ENCODE assay signal across 9 cellular contexts in genomic region chr5:177493795-177494355, GRCh38. TPM values are rescaled to one million over a fixed set of nuclear protein-coding genes. Genes with fewer than 3 reads are reported as not detected.
DNase-seq lines count a peak whose midpoint lies in the region; ATAC-seq, FAIRE-seq and TF ChIP-seq lines count a peak whose summit lies in the region.
"Had no signal": no experiment of that assay in that cellular context is flagged by ENCODE, and none has a peak within 500 bp of the region (broad histone marks: within the 10 kb centered on the region; RNA-seq: fewer than 3 reads in every experiment).

No MANE protein-coding gene starts in this region.

- TF ChIP-seq CTCF in K562 (IDR thresholded peaks at IDR 0.05 in 2 of 3, conservative IDR thresholded peaks at IDR 0.05 in 1 of 3; ENCODE audit: insufficient read depth in 2 of 3, low read depth in 1 of 3, low read length in 3 of 3): no peak
- no peak for TF ChIP-seq CTCF in prostate gland (IDR thresholded peaks at IDR 0.05)
- no peak for TF ChIP-seq CTCF in type B pancreatic cell (conservative IDR thresholded peaks at IDR 0.05)

- CTCF ChIA-PET in K562 (lab: Yijun Ruan, JAX; ENCODE audit: low intra/inter-chr PET ratio): no interaction called here

- peak overlapping the region; percentile 100 for H3K27ac ChIP-seq in HUES64 (ENCODE audit: low read depth, low read length)
- peak overlapping the region; percentile 95 for H3K27ac ChIP-seq in K562 (ENCODE audit: extremely low read depth, low read depth, low read length)
- H3K27ac ChIP-seq in prostate gland: peak overlapping the region; percentile 86 to 92

- H3K9me1 ChIP-seq in K562 (ENCODE audit: control insufficient read depth, insufficient read depth, low read length): no peaks in the 10 kb centered on the region

- H3K4me3 ChIP-seq in HUES64 (ENCODE audit: low read length) (no peak overlapping the region), K562 (no peak overlapping the region), prostate gland (no peak overlapping the region)

- no peaks in the 10 kb centered on the region for H3K9me3 Mint-ChIP-seq in type B pancreatic cell

- peak overlapping the region; percentile 43; the same call in 1 of the 2 replicates for H3K9ac ChIP-seq in HUES64 (ENCODE audit: low read depth, low read length)
- H3K9ac ChIP-seq in K562 (ENCODE audit: insufficient read depth in 1 of 2, low read depth in 2 of 2, low read length in 2 of 2): peak overlapping the region; percentile 68 to 98

- peak overlapping the region; percentile 52 for H3K4me2 ChIP-seq in K562 (ENCODE audit: insufficient read depth, low read length)

- ATAC-seq in K562: no peak
- no peak for ATAC-seq in GM18861 (IDR thresholded peaks at IDR 0.05; ENCODE audit: unreplicated experiment)

- H3K27me3 ChIP-seq in HUES64 (ENCODE audit: insufficient read depth, low read length) (peaks cover 10% of the 10 kb centered on the region), K562 (ENCODE audit: control insufficient read depth in 2 of 2, insufficient read depth in 2 of 2, low read length in 2 of 2) (no peaks in the 10 kb centered on the region), prostate gland (replicated peaks; ENCODE audit: insufficient read depth) (no peaks in the 10 kb centered on the region)

- FAIRE-seq in K562 (lab: Jason Lieb, UNC): no peak

- no peak overlapping the region for H3K4me3 Mint-ChIP-seq in type B pancreatic cell

- no peak for TF ChIP-seq EP300 in K562 (IDR thresholded peaks at IDR 0.05; ENCODE audit: low read length)

- H3K27me3 Mint-ChIP-seq in type B pancreatic cell: peaks cover 8% of the 10 kb centered on the region

- TF ChIP-seq POLR2A in K562 (conservative IDR thresholded peaks at IDR 0.05) (0 out of 2 replicates have a peak, but pooled peaks have one; percentile 27), prostate gland (IDR thresholded peaks at IDR 0.05) (no peak)

- H3K79me2 ChIP-seq in K562 (ENCODE audit: control insufficient read depth, insufficient read depth, low read length): peaks cover 51% of the 10 kb centered on the region

- H4K20me1 ChIP-seq in K562 (replicated peaks; ENCODE audit: control insufficient read depth, insufficient read depth, low read length): peaks cover 3% of the 10 kb centered on the region; the same call in 1 of the 2 replicates

- TF ChIP-seq RAD21 in K562 (CRISPR knock-in tag; conservative IDR thresholded peaks at IDR 0.05 in 1 of 2, IDR thresholded peaks at IDR 0.05 in 1 of 2): no peak

- intact Hi-C loops in K562 (cut with micrococcal nuclease) (no loop called here), prostate gland (cut with DNase I) (no loop called here)

- peaks cover 56% of the 10 kb centered on the region for H3K36me3 ChIP-seq in HUES64 (ENCODE audit: insufficient read depth, low read length)
- peaks cover 65% of the 10 kb centered on the region; the same call in 2 of the 3 replicates for H3K36me3 ChIP-seq in K562 (ENCODE audit: control insufficient read depth, insufficient read depth, low read length)
- H3K36me3 ChIP-seq in prostate gland: no peaks in the 10 kb centered on the region

- H3K36me3 Mint-ChIP-seq in type B pancreatic cell: peaks cover 8% of the 10 kb centered on the region

- POLR2A ChIA-PET in K562 (lab: Yijun Ruan, JAX): interaction anchor here (0.5 to 4.0 kb wide), 15 partner anchors 9 to 523 kb away, joined by 3 to 21 read pairs (median 4); partner anchors contain the start of gene DOK3

- H2AFZ ChIP-seq in K562 (ENCODE audit: low read depth, low read length): no peak overlapping the region

- 91% methylated on average over 5 of the region's 5 CpGs for WGBS in HUES64
- WGBS in K562 (ENCODE audit: insufficient coverage, low coverage, missing lambda C conversion rate): 50% methylated on average over 5 of the region's 5 CpGs
- WGBS in prostate gland: 68% methylated on average over 5 of the region's 5 CpGs

- in situ Hi-C loops in K562 (cut with MboI): no loop called here

- DNase-seq in K562 (ENCODE audit: extremely low read depth in 1 of 4, low spot score in 3 of 4): no peak
- DNase-seq in prostate gland (ENCODE audit: low spot score): no peak
- DNase-seq in type B pancreatic cell (ENCODE audit: extremely low spot score, unreplicated experiment): no peak
- no peak for DNase-seq in central memory CD4-positive, alpha-beta T cell
- DNase-seq: activated gamma-delta T cell; NCI-H524 treated with DMSO at 0.1 percent for 48 hours; stimulated activated naive CD4-positive, alpha-beta T cell had no signal

- no peaks in the 10 kb centered on the region for H3K9me3 ChIP-seq in HUES64 (ENCODE audit: insufficient read depth, low read depth, low read length)
- no peaks in the 10 kb centered on the region for H3K9me3 ChIP-seq in K562 (replicated peaks; ENCODE audit: control insufficient read depth, insufficient read depth, low read depth, low read length)
- H3K9me3 ChIP-seq in prostate gland: no peaks in the 10 kb centered on the region

- no peak overlapping the region for H3K27ac Mint-ChIP-seq in type B pancreatic cell

- no TSS peak for BruUV-seq in K562 (replicated peaks; lab: Mats Ljungman, UMichigan)

- H3K4me1 ChIP-seq in HUES64 (ENCODE audit: insufficient read depth, low read length) (peaks cover 29% of the 10 kb centered on the region), K562 (replicated peaks in 1 of 2; ENCODE audit: control insufficient read depth in 2 of 2, insufficient read depth in 2 of 2, low read length in 2 of 2) (peaks cover 49 to 95% of the 10 kb centered on the region in 2 experiments), prostate gland (replicated peaks) (peaks cover 4% of the 10 kb centered on the region)

- peaks cover 17% of the 10 kb centered on the region for H3K4me1 Mint-ChIP-seq in type B pancreatic cell (ENCODE audit: unreplicated experiment)

RNA-seq across cellular contexts. Expression of gene PDLIM7, which starts 3.5 kb away (rescaled TPM):
- 118 TPM for polyA plus RNA-seq in HUES64 (2013, experiment 1 of 2)
- 108 TPM for polyA plus RNA-seq in HUES64 (2013, experiment 2 of 2)
- total RNA-seq in K562 (2011; cell fraction: chromatin; rRNA removed; ENCODE audit: low replicate concordance): 145 and 420 TPM in 2 replicates
- 271 and 275 TPM in 2 replicates for total RNA-seq in K562 (2011; cell fraction: nucleolus; rRNA removed)
- total RNA-seq in K562 (2011; cell fraction: nucleoplasm; rRNA removed): 200 and 231 TPM in 2 replicates
- total RNA-seq in K562 (2014; rRNA removed) (85.6 and 89.0 TPM in 2 replicates), K562 (2014; rRNA removed; fragmentation: Illumina TruSeq; extraction: Trizol) (6.4 and 10.4 TPM in 2 replicates), K562 (2015; rRNA removed; fragmentation: Illumina TruSeq; extraction: Trizol) (32.6 and 38.1 TPM in 2 replicates), K562 (2021) (112 and 124 TPM in 2 replicates), prostate gland (100 to 1,000 TPM; 155 to 235 TPM), type B pancreatic cell (ENCODE audit: low replicate concordance) (66.5 and 187 TPM in 2 replicates)
- polyA plus RNA-seq in K562 (2011; rRNA removed) (34.7 and 66.8 TPM in 2 replicates), K562 (2014; fragmentation: Illumina TruSeq; extraction: Trizol) (25.5 and 49.4 TPM in 2 replicates), K562 (2014; fragmentation: Nextera tagmentation; extraction: Ambion mirVana) (1 to 10 TPM; 2.1 to 4.1 TPM), K562 (2014; rRNA removed) (115 and 119 TPM in 2 replicates)
- 40.6 and 105 TPM in 2 replicates for polyA plus RNA-seq in K562 (2011; cell fraction: cytosol; rRNA removed)
- 255 and 454 TPM in 2 replicates for polyA plus RNA-seq in K562 (2011; cell fraction: nucleus; rRNA removed)
- polyA plus RNA-seq in K562 (2012): 79.5 and 127 TPM in 2 replicates
- 18.4 and 18.7 TPM in 2 replicates for polyA minus RNA-seq in K562 (2011; rRNA and poly(A)+ RNA removed)
- 39.0 and 41.5 TPM in 2 replicates for polyA minus RNA-seq in K562 (2011; cell fraction: cytosol; rRNA and poly(A)+ RNA removed)
- polyA minus RNA-seq in K562 (2011; cell fraction: nucleus; rRNA and poly(A)+ RNA removed): 90.7 and 100 TPM in 2 replicates

RNA-seq across cellular contexts. Expression of gene DOK3, which starts 15.8 kb away (rescaled TPM):
- polyA plus RNA-seq in HUES64 (2013, experiment 1 of 2): 6.6 TPM
- 3.0 TPM for polyA plus RNA-seq in HUES64 (2013, experiment 2 of 2)
- total RNA-seq in K562 (2011; cell fraction: chromatin; rRNA removed; ENCODE audit: low replicate concordance): 31.3 and 80.0 TPM in 2 replicates
- 40.8 and 45.7 TPM in 2 replicates for total RNA-seq in K562 (2011; cell fraction: nucleolus; rRNA removed)
- 31.9 and 45.3 TPM in 2 replicates for total RNA-seq in K562 (2011; cell fraction: nucleoplasm; rRNA removed)
- total RNA-seq in K562 (2014; rRNA removed): 9.2 and 11.0 TPM in 2 replicates
- 2.0 TPM in 2 replicates for total RNA-seq in K562 (2014; rRNA removed; fragmentation: Illumina TruSeq; extraction: Trizol)
- total RNA-seq in K562 (2015; rRNA removed; fragmentation: Illumina TruSeq; extraction: Trizol): 5.9 and 7.2 TPM in 2 replicates
- total RNA-seq in K562 (2021): 15.7 and 21.1 TPM in 2 replicates
- polyA plus RNA-seq in K562 (2011; rRNA removed): 8.0 and 16.1 TPM in 2 replicates
- polyA plus RNA-seq in K562 (2011; cell fraction: cytosol; rRNA removed): 15.1 and 21.5 TPM in 2 replicates
- 70.3 and 111 TPM in 2 replicates for polyA plus RNA-seq in K562 (2011; cell fraction: nucleus; rRNA removed)
- 14.5 and 23.5 TPM in 2 replicates for polyA plus RNA-seq in K562 (2012)
- 10.1 and 12.5 TPM in 2 replicates for polyA plus RNA-seq in K562 (2014; fragmentation: Illumina TruSeq; extraction: Trizol)
- 1 to 10 TPM; 1.3 to 1.7 TPM for polyA plus RNA-seq in K562 (2014; fragmentation: Nextera tagmentation; extraction: Ambion mirVana)
- 16.9 and 23.0 TPM in 2 replicates for polyA plus RNA-seq in K562 (2014; rRNA removed)
- 3.9 and 4.1 TPM in 2 replicates for polyA minus RNA-seq in K562 (2011; rRNA and poly(A)+ RNA removed)
- polyA minus RNA-seq in K562 (2011; cell fraction: cytosol; rRNA and poly(A)+ RNA removed): 7.4 and 11.9 TPM in 2 replicates
- polyA minus RNA-seq in K562 (2011; cell fraction: nucleus; rRNA and poly(A)+ RNA removed): 18.3 and 19.9 TPM in 2 replicates
- total RNA-seq in prostate gland: 10 to 100 TPM in 1 of 2 donors, 1 to 10 TPM in 1; 5.0 to 10.4 TPM
- 6.2 and 6.9 TPM in 2 replicates for total RNA-seq in type B pancreatic cell (ENCODE audit: low replicate concordance)

RNA-seq across cellular contexts. Expression of gene DBN1, which starts 20.4 kb away (rescaled TPM):
- 252 TPM for polyA plus RNA-seq in HUES64 (2013, experiment 1 of 2)
- polyA plus RNA-seq in HUES64 (2013, experiment 2 of 2): 228 TPM
- total RNA-seq in K562 (2011; cell fraction: chromatin; rRNA removed; ENCODE audit: low replicate concordance): 62.9 and 114 TPM in 2 replicates
- total RNA-seq in K562 (2011; cell fraction: nucleolus; rRNA removed): 51.0 and 54.6 TPM in 2 replicates
- total RNA-seq in K562 (2011; cell fraction: nucleoplasm; rRNA removed): 24.9 and 46.2 TPM in 2 replicates
- total RNA-seq in K562 (2014; rRNA removed): 72.9 and 87.2 TPM in 2 replicates
- total RNA-seq in K562 (2014; rRNA removed; fragmentation: Illumina TruSeq; extraction: Trizol): 11.7 and 12.3 TPM in 2 replicates
- 27.9 and 33.0 TPM in 2 replicates for total RNA-seq in K562 (2015; rRNA removed; fragmentation: Illumina TruSeq; extraction: Trizol)
- total RNA-seq in K562 (2021): 78.9 and 84.3 TPM in 2 replicates
- polyA plus RNA-seq in K562 (2011; rRNA removed): 34.3 and 44.2 TPM in 2 replicates
- polyA plus RNA-seq in K562 (2011; cell fraction: cytosol; rRNA removed): 21.2 and 83.9 TPM in 2 replicates
- polyA plus RNA-seq in K562 (2011; cell fraction: nucleus; rRNA removed): 142 and 188 TPM in 2 replicates
- 44.7 and 45.1 TPM in 2 replicates for polyA plus RNA-seq in K562 (2012)
- 22.1 and 54.4 TPM in 2 replicates for polyA plus RNA-seq in K562 (2014; fragmentation: Illumina TruSeq; extraction: Trizol)
- under 1 TPM; 0.25 to 0.34 TPM for polyA plus RNA-seq in K562 (2014; fragmentation: Nextera tagmentation; extraction: Ambion mirVana)
- 53.2 and 81.8 TPM in 2 replicates for polyA plus RNA-seq in K562 (2014; rRNA removed)
- polyA minus RNA-seq in K562 (2011; rRNA and poly(A)+ RNA removed): 20.0 and 24.6 TPM in 2 replicates
- polyA minus RNA-seq in K562 (2011; cell fraction: cytosol; rRNA and poly(A)+ RNA removed): 26.6 and 37.0 TPM in 2 replicates
- polyA minus RNA-seq in K562 (2011; cell fraction: nucleus; rRNA and poly(A)+ RNA removed): 30.0 and 61.5 TPM in 2 replicates
- 10 to 100 TPM; 33.1 to 65.1 TPM for total RNA-seq in prostate gland
- 200 and 269 TPM in 2 replicates for total RNA-seq in type B pancreatic cell (ENCODE audit: low replicate concordance)

RNA-seq across cellular contexts. Expression of gene DDX41, which starts 22.9 kb away (rescaled TPM):
- 72.2 TPM for polyA plus RNA-seq in HUES64 (2013, experiment 1 of 2)
- 64.1 TPM for polyA plus RNA-seq in HUES64 (2013, experiment 2 of 2)
- total RNA-seq in K562 (2011; cell fraction: chromatin; rRNA removed; ENCODE audit: low replicate concordance): 156 and 392 TPM in 2 replicates
- total RNA-seq in K562 (2011; cell fraction: nucleolus; rRNA removed): 235 and 242 TPM in 2 replicates
- total RNA-seq in K562 (2011; cell fraction: nucleoplasm; rRNA removed): 123 and 170 TPM in 2 replicates
- total RNA-seq in K562 (2014; rRNA removed) (284 and 396 TPM in 2 replicates), K562 (2014; rRNA removed; fragmentation: Illumina TruSeq; extraction: Trizol) (41.4 and 53.7 TPM in 2 replicates), K562 (2015; rRNA removed; fragmentation: Illumina TruSeq; extraction: Trizol) (97.1 and 116 TPM in 2 replicates), K562 (2021) (164 and 167 TPM in 2 replicates), prostate gland (100 to 1,000 TPM; 126 to 139 TPM), type B pancreatic cell (ENCODE audit: low replicate concordance) (99.7 and 104 TPM in 2 replicates)
- polyA plus RNA-seq in K562 (2011; rRNA removed) (138 and 148 TPM in 2 replicates), K562 (2014; fragmentation: Illumina TruSeq; extraction: Trizol) (94.9 and 113 TPM in 2 replicates), K562 (2014; fragmentation: Nextera tagmentation; extraction: Ambion mirVana) (10 to 100 TPM; 38.2 to 60.1 TPM), K562 (2014; rRNA removed) (234 and 236 TPM in 2 replicates)
- polyA plus RNA-seq in K562 (2011; cell fraction: cytosol; rRNA removed): 199 and 327 TPM in 2 replicates
- polyA plus RNA-seq in K562 (2011; cell fraction: nucleus; rRNA removed): 545 and 753 TPM in 2 replicates
- 166 and 178 TPM in 2 replicates for polyA plus RNA-seq in K562 (2012)
- 143 and 154 TPM in 2 replicates for polyA minus RNA-seq in K562 (2011; rRNA and poly(A)+ RNA removed)
- polyA minus RNA-seq in K562 (2011; cell fraction: cytosol; rRNA and poly(A)+ RNA removed): 157 and 376 TPM in 2 replicates
- 191 and 218 TPM in 2 replicates for polyA minus RNA-seq in K562 (2011; cell fraction: nucleus; rRNA and poly(A)+ RNA removed)

RNA-seq across cellular contexts. Expression of gene PRR7, which starts 47.3 kb away (rescaled TPM):
- 5.5 TPM for polyA plus RNA-seq in HUES64 (2013, experiment 1 of 2)
- 7.7 TPM for polyA plus RNA-seq in HUES64 (2013, experiment 2 of 2)
- total RNA-seq in K562 (2011; cell fraction: chromatin; rRNA removed; ENCODE audit: low replicate concordance): 1.6 TPM in 1 of 2 replicates, not detected in the other
- 3.3 and 4.7 TPM in 2 replicates for total RNA-seq in K562 (2011; cell fraction: nucleolus; rRNA removed)
- total RNA-seq in K562 (2011; cell fraction: nucleoplasm; rRNA removed): 1.0 and 1.9 TPM in 2 replicates
- total RNA-seq in K562 (2014; rRNA removed) (11.3 and 14.9 TPM in 2 replicates), K562 (2014; rRNA removed; fragmentation: Illumina TruSeq; extraction: Trizol) (not detected in 2 replicates), K562 (2015; rRNA removed; fragmentation: Illumina TruSeq; extraction: Trizol) (0.80 and 1.2 TPM in 2 replicates), K562 (2021) (9.7 and 10.4 TPM in 2 replicates), prostate gland (10 to 100 TPM in 1 of 2 donors, 1 to 10 TPM in 1; 8.7 to 11.0 TPM), type B pancreatic cell (ENCODE audit: low replicate concordance) (5.9 and 8.8 TPM in 2 replicates)
- polyA plus RNA-seq in K562 (2011; rRNA removed) (0.92 and 1.0 TPM in 2 replicates), K562 (2014; fragmentation: Illumina TruSeq; extraction: Trizol) (0.24 TPM in 1 of 2 replicates, not detected in the other), K562 (2014; fragmentation: Nextera tagmentation; extraction: Ambion mirVana) (not detected), K562 (2014; rRNA removed) (10.9 and 11.2 TPM in 2 replicates)
- polyA plus RNA-seq in K562 (2011; cell fraction: cytosol; rRNA removed): 3.5 and 22.1 TPM in 2 replicates
- polyA plus RNA-seq in K562 (2011; cell fraction: nucleus; rRNA removed): 3.3 and 7.7 TPM in 2 replicates
- 2.3 and 4.3 TPM in 2 replicates for polyA plus RNA-seq in K562 (2012)
- polyA minus RNA-seq in K562 (2011; rRNA and poly(A)+ RNA removed): not detected in 2 replicates
- polyA minus RNA-seq in K562 (2011; cell fraction: cytosol; rRNA and poly(A)+ RNA removed): 3.3 and 6.1 TPM in 2 replicates
- 2.1 and 2.6 TPM in 2 replicates for polyA minus RNA-seq in K562 (2011; cell fraction: nucleus; rRNA and poly(A)+ RNA removed)
